In genomic region chr19:49127674-49128544, GRCh38 we compare ENCODE assay signal across 8 cellular contexts. TPM values are rescaled to one million over a fixed set of nuclear protein-coding genes. Genes with fewer than 3 reads are reported as not detected.
DNase-seq lines count a peak whose midpoint lies in the region; ATAC-seq and TF ChIP-seq lines count a peak whose summit lies in the region.

No MANE protein-coding gene starts in this region.

- no peak for TF ChIP-seq EP300 in esophagus muscularis mucosa (IDR thresholded peaks at IDR 0.05)

- H3K27me3 ChIP-seq in PC-9 (ENCODE audit: insufficient read depth, low read depth) (no peaks in the 10 kb centered on the region), esophagus muscularis mucosa (no peaks in the 10 kb centered on the region)

- no peaks in the 10 kb centered on the region for H3K9me2 ChIP-seq in PC-9 (ENCODE audit: insufficient read depth)

- H4K20me1 ChIP-seq in PC-9 (ENCODE audit: insufficient read depth) = no peaks in the 10 kb centered on the region

- POLR2A ChIA-PET in PC-9 (lab: Charles Lee; ENCODE audit: unreplicated experiment) = interaction anchor here (0.5 to 0.8 kb wide), 8 partner anchors 71 to 758 kb away, joined by 3 to 22 read pairs (median 6); no protein-coding TSS in a partner anchor

- H3K27ac Mint-ChIP-seq in naive B cell = peak overlapping the region; percentile 17 to 94 (median 88)

- no peaks in the 10 kb centered on the region for H3K9me3 Mint-ChIP-seq in activated T-cell treated with anti-CD3 and anti-CD28 coated beads, Interleukin-2, amount 50 U/mL, for 4 hours
- peaks cover 0 to 8% (median 0%) of the 10 kb centered on the region in 7 donors for H3K9me3 Mint-ChIP-seq in naive B cell

- CTCF ChIA-PET in PC-9 (lab: Charles Lee) = interaction anchor here (0.5 to 1.1 kb wide), 9 partner anchors 8 to 314 kb away, joined by 3 to 16 read pairs (median 5); no protein-coding TSS in a partner anchor

- intact Hi-C loops in PC-9 (cut with micrococcal nuclease; ENCODE audit: unreplicated experiment) (no loop called here), esophagus muscularis mucosa (cut with DNase I) (no loop called here)

- H3K4me1 ChIP-seq in PC-9 (replicated peaks; ENCODE audit: insufficient read depth) = peaks cover 18% of the 10 kb centered on the region
- peaks cover 12 to 26% (median 22%) of the 10 kb centered on the region in 4 donors for H3K4me1 ChIP-seq in esophagus muscularis mucosa

- H3K79me2 ChIP-seq in PC-9 (ENCODE audit: low read depth) = no peaks in the 10 kb centered on the region

- no peaks in the 10 kb centered on the region for H3K36me3 Mint-ChIP-seq in activated T-cell treated with anti-CD3 and anti-CD28 coated beads, Interleukin-2, amount 50 U/mL, for 4 hours (ENCODE audit: insufficient read depth)
- H3K36me3 Mint-ChIP-seq in naive B cell = no peaks in the 10 kb centered on the region

- H3K27ac ChIP-seq in PC-9 (no peak overlapping the region), esophagus muscularis mucosa (replicated peaks in 1 of 4) (peak overlapping the region; percentile 60 to 86 (median 80))

- WGBS in esophagus muscularis mucosa = 8% methylated on average over 16 of the region's 63 CpGs

- BruUV-seq in PC-9 (replicated peaks; lab: Mats Ljungman, UMichigan) = no TSS peak

- peaks cover 21% of the 10 kb centered on the region; the same call in 1 of the 2 replicates for H3F3A ChIP-seq in PC-9 (ENCODE audit: insufficient read depth, low read depth)

- no peaks in the 10 kb centered on the region for H3K9me3 ChIP-seq in PC-9 (ENCODE audit: insufficient read depth, low read depth)
- no peaks in the 10 kb centered on the region for H3K9me3 ChIP-seq in esophagus muscularis mucosa

- peak overlapping the region; percentile 73 for H3K4me2 ChIP-seq in PC-9

- H3K27me3 Mint-ChIP-seq in activated T-cell treated with anti-CD3 and anti-CD28 coated beads, Interleukin-2, amount 50 U/mL, for 4 hours (ENCODE audit: low read depth) = no peaks in the 10 kb centered on the region
- H3K27me3 Mint-ChIP-seq in naive B cell = peaks cover 0 to 15% (median 9%) of the 10 kb centered on the region in 3 donors

- H3K4me3 ChIP-seq in Jurkat, Clone E6-1 (ENCODE audit: low read length) = peak overlapping the region; percentile 63
- peak overlapping the region; percentile 50; the same call in 1 of the 2 replicates for H3K4me3 ChIP-seq in PC-9
- peak overlapping the region; percentile 39 to 54 (median 43) for H3K4me3 ChIP-seq in esophagus muscularis mucosa

- H3K36me3 ChIP-seq in PC-9 (ENCODE audit: low read depth) (no peaks in the 10 kb centered on the region), esophagus muscularis mucosa (no peaks in the 10 kb centered on the region)

- peak; percentile 85 for ATAC-seq in GM21717 (IDR thresholded peaks at IDR 0.05; ENCODE audit: unreplicated experiment)
- ATAC-seq in activated T-cell treated with anti-CD3 and anti-CD28 coated beads, Interleukin-2, amount 50 U/mL, for 4 hours = peak; percentile 94
- peak; percentile 89 to 90 for ATAC-seq in naive B cell (ENCODE audit: low read depth in 2 of 2)

- H2AFZ ChIP-seq in PC-9 = peak overlapping the region; percentile 80

- TF ChIP-seq POLR2A in esophagus muscularis mucosa (IDR thresholded peaks at IDR 0.05; ENCODE audit: low read depth) = no peak

- H3K4me3 Mint-ChIP-seq in activated T-cell treated with anti-CD3 and anti-CD28 coated beads, Interleukin-2, amount 50 U/mL, for 4 hours = peak overlapping the region; percentile 80
- H3K4me3 Mint-ChIP-seq in naive B cell = peak overlapping the region; percentile 75 to 92 (median 88)

- TF ChIP-seq CTCF in PC-9 (conservative IDR thresholded peaks at IDR 0.05) = no peak; the same call in 1 of the 2 replicates
- peak; percentile 17 to 40 (median 36) for TF ChIP-seq CTCF in esophagus muscularis mucosa (IDR thresholded peaks at IDR 0.05)

- DNase-seq in DMS53 (lab: John Stamatoyannopoulos, UW) (peak; percentile 100), PC-9 (peak; percentile 88 to 97), esophagus muscularis mucosa (ENCODE audit: extremely low spot score) (peak; percentile 99), naive B cell (peak; percentile 90)
- peak; percentile 90 for DNase-seq in Jurkat, Clone E6-1 (ENCODE audit: low read depth, low spot score)
- DNase-seq in activated T-cell treated with anti-CD3 and anti-CD28 coated beads, Interleukin-2, amount 50 U/mL, for 4 hours = peak; percentile 93
- DNase-seq in stimulated activated CD8-positive, alpha-beta memory T cell treated with anti-CD3 and anti-CD28 coated beads, Interleukin-7, amount 100 ng/mL, for 48 hours (ENCODE audit: extremely low read depth in 1 of 2, low read depth in 1 of 2) = peak; percentile 87 to 89

- peaks cover 11% of the 10 kb centered on the region for H3K4me1 Mint-ChIP-seq in activated T-cell treated with anti-CD3 and anti-CD28 coated beads, Interleukin-2, amount 50 U/mL, for 4 hours (ENCODE audit: low read depth)
- peaks cover 17 to 21% (median 18%) of the 10 kb centered on the region in 3 donors for H3K4me1 Mint-ChIP-seq in naive B cell

RNA-seq across cellular contexts. Expression of gene PPFIA3, which starts 8.6 kb away (rescaled TPM):
- polyA plus RNA-seq in Jurkat, Clone E6-1 (2012; ENCODE audit: insufficient read depth, insufficient read length) = 23.4 TPM
- total RNA-seq in PC-9 (2021) = 8.3 and 10.1 TPM in 2 replicates
- 1 to 10 TPM; 3.4 to 5.0 (median 4.0) TPM for total RNA-seq in activated T-cell treated with anti-CD3 and anti-CD28 coated beads, Interleukin-2, amount 50 U/mL, for 4 hours
- 1 to 10 TPM; 3.3 to 8.4 (median 5.3) TPM for total RNA-seq in esophagus muscularis mucosa
- polyA plus RNA-seq in naive B cell (ENCODE audit: low read depth in 6 of 6) = under 1 TPM in 2 of 6 donors, not detected in 4; 0.23 to 0.26 TPM

RNA-seq across cellular contexts. Expression of gene C19orf73, which starts 9.0 kb away (rescaled TPM):
- 4.7 TPM for polyA plus RNA-seq in Jurkat, Clone E6-1 (2012; ENCODE audit: insufficient read depth, insufficient read length)
- 1.5 and 3.0 TPM in 2 replicates for total RNA-seq in PC-9 (2021)
- 1 to 10 TPM; 1.5 to 2.9 (median 2.6) TPM for total RNA-seq in activated T-cell treated with anti-CD3 and anti-CD28 coated beads, Interleukin-2, amount 50 U/mL, for 4 hours
- total RNA-seq in esophagus muscularis mucosa = 1 to 10 TPM in 3 of 4 donors, under 1 TPM in 1; 0.83 to 3.3 (median 1.9) TPM
- 1 to 10 TPM; 2.8 to 6.3 (median 5.8) TPM for polyA plus RNA-seq in naive B cell (ENCODE audit: low read depth in 6 of 6)

RNA-seq across cellular contexts. Expression of gene LIN7B, which starts 13.7 kb away (rescaled TPM):
- 21.7 TPM for polyA plus RNA-seq in Jurkat, Clone E6-1 (2012; ENCODE audit: insufficient read depth, insufficient read length)
- total RNA-seq in PC-9 (2021) (6.5 and 7.0 TPM in 2 replicates), esophagus muscularis mucosa (10 to 100 TPM in 3 of 4 donors, 1 to 10 TPM in 1; 7.5 to 21.4 (median 15.5) TPM)
- 1 to 10 TPM; 4.0 to 6.3 (median 4.2) TPM for total RNA-seq in activated T-cell treated with anti-CD3 and anti-CD28 coated beads, Interleukin-2, amount 50 U/mL, for 4 hours
- polyA plus RNA-seq in naive B cell (ENCODE audit: low read depth in 6 of 6) = 1 to 10 TPM in 5 of 6 donors, not detected in 1; 2.8 to 5.0 (median 3.5) TPM

RNA-seq across cellular contexts. Expression of gene HRC, which starts 27.3 kb away (rescaled TPM):
- not detected for polyA plus RNA-seq in Jurkat, Clone E6-1 (2012; ENCODE audit: insufficient read depth, insufficient read length)
- total RNA-seq in PC-9 (2021) (0.50 TPM in 1 of 2 replicates, not detected in the other), esophagus muscularis mucosa (10 to 100 TPM in 1 of 4 donors, 1 to 10 TPM in 2, under 1 TPM in 1; 0.83 to 11.1 (median 4.1) TPM)
- not detected for total RNA-seq in activated T-cell treated with anti-CD3 and anti-CD28 coated beads, Interleukin-2, amount 50 U/mL, for 4 hours
- not detected for polyA plus RNA-seq in naive B cell (ENCODE audit: low read depth in 6 of 6)

RNA-seq across cellular contexts. Expression of gene TRPM4, which starts 29.7 kb away (rescaled TPM):
- 7.2 TPM for polyA plus RNA-seq in Jurkat, Clone E6-1 (2012; ENCODE audit: insufficient read depth, insufficient read length)
- 43.8 and 62.3 TPM in 2 replicates for total RNA-seq in PC-9 (2021)
- under 1 TPM; 0.37 to 0.43 (median 0.38) TPM for total RNA-seq in activated T-cell treated with anti-CD3 and anti-CD28 coated beads, Interleukin-2, amount 50 U/mL, for 4 hours
- 10 to 100 TPM; 19.9 to 38.8 (median 27.9) TPM for total RNA-seq in esophagus muscularis mucosa
- under 1 TPM in 1 of 6 donors, not detected in 5; 0.45 TPM for polyA plus RNA-seq in naive B cell (ENCODE audit: low read depth in 6 of 6)
